In the genomic region with DNA sequence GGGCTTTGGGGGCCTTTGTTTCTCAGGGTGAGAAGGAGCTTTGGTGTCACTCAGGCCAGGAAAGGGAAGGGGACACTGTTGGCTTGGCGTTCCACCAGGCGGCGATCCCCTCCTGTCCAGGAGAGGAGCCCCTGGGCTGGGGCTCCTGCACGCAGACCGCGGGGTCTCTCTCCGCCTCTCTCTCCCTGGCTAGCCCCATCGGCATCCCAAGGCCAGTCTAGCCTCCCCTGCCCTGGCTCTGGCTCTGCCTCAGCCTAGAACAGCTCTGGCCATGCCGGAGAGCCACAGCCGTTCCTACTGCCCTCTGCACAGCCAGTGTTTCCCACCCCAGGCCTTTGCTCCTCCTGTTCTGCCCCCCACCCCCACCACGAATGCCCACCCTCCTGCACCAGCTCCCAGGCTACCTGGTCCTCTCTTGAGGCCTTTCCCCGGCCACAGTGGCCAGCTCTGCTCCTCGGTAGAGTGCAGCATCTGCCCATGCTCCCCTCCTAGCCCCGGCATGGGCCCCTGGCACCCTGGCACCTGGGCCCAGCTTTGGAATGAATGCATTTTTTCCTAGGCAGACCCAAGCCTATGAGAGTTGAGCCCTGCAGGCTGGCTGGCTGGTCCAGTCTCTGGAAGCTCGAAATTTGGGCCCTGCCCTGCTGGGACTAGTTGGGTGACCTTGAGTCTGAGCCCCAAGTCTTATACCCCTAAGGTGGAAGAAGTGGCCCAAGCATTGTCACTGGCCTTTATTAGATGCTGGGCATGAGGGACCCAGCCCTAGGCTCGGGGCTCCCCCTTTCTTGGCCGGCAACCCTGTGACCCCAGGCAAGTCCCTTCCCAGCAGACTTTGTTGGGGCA, we compare ENCODE assay signal across 11 cellular contexts. TPM values are rescaled to one million over a fixed set of nuclear protein-coding genes. Genes with fewer than 3 reads are reported as not detected.
DNase-seq lines count a peak whose midpoint lies in the region; ATAC-seq and TF ChIP-seq lines count a peak whose summit lies in the region.
"Had no signal": no experiment of that assay in that cellular context is flagged by ENCODE, and none has a peak within 500 bp of the region (broad histone marks: within the 10 kb centered on the region; RNA-seq: fewer than 3 reads in every experiment).

No MANE protein-coding gene starts in this region.

- H2BK12ac ChIP-seq in H9 (ENCODE audit: insufficient read length, low read depth, low read length): no peak overlapping the region

- H3K4me3 Mint-ChIP-seq in H9 (peak overlapping the region; percentile 21 to 60; a peak in 4 of 5 replicates), CD14-positive monocyte (peak overlapping the region in 1 of 2 donors; percentile 51)
- peak overlapping the region in 7 of 10 donors; percentile 15 to 72 (median 41) for H3K4me3 Mint-ChIP-seq in naive thymus-derived CD8-positive, alpha-beta T cell
- peak overlapping the region in 1 of 2 donors; percentile 44 for H3K4me3 Mint-ChIP-seq in stimulated activated naive B cell treated with anti-CD40 and anti-IgM and Interleukin-4, amounts not matched to agents 10 μg/mL and 1 μg/mL and 100 μg/mL, for 72 hours

- H3K27ac Mint-ChIP-seq in H9 (no peak overlapping the region), CD14-positive monocyte (no peak overlapping the region)
- H3K27ac Mint-ChIP-seq in naive thymus-derived CD8-positive, alpha-beta T cell: peak overlapping the region in 5 of 10 donors; percentile 34 to 66 (median 47)
- no peak overlapping the region for H3K27ac Mint-ChIP-seq in stimulated activated naive B cell treated with anti-CD40 and anti-IgM and Interleukin-4, amounts not matched to agents 10 μg/mL and 1 μg/mL and 100 μg/mL, for 72 hours
- H3K27ac Mint-ChIP-seq: activated naive CD8-positive, alpha-beta T cell treated with anti-CD3 and anti-CD28 coated beads for 36 hours; stimulated activated memory B cell treated with anti-CD40 and anti-IgM and Interleukin-4, amounts not matched to agents 10 μg/mL and 1 μg/mL and 100 μg/mL, for 72 hours had no signal

- no peak overlapping the region for H2BK5ac ChIP-seq in H9 (ENCODE audit: insufficient read length, low read length)

- no peak overlapping the region for H3K14ac ChIP-seq in H9 (ENCODE audit: insufficient read depth, low read length)

- no peak overlapping the region for H2BK15ac ChIP-seq in H9 (ENCODE audit: low read depth, low read length)

- H3K27ac ChIP-seq in H9 (ENCODE audit: insufficient read length, low read depth, low read length) (no peak overlapping the region), mammary epithelial cell (ENCODE audit: insufficient read depth, low read depth, low read length) (no peak overlapping the region)
- H3K27ac ChIP-seq: left lung had no signal

- intact Hi-C loops in mammary epithelial cell (cut with micrococcal nuclease) (loop anchor here (5.0 kb wide), 1 partner anchor 463 kb away; a partner anchor contains a TSS), CD14-positive monocyte (cut with micrococcal nuclease) (loop anchor here (10.0 kb wide), 2 partner anchors 281 to 319 kb away; a partner anchor contains a TSS)

- no peaks in the 10 kb centered on the region for H3K9me3 ChIP-seq in H9 (ENCODE audit: control insufficient read depth, low read depth, low read length)
- H3K9me3 ChIP-seq in mammary epithelial cell (replicated peaks; ENCODE audit: insufficient read depth, low read length): no peaks in the 10 kb centered on the region
- H3K9me3 ChIP-seq: left lung had no signal

- TF ChIP-seq CTCF in BJ (IDR thresholded peaks at IDR 0.05; ENCODE audit: insufficient read depth, low read depth, low read length) (0 out of 2 replicates have a peak, but pooled peaks have one; percentile 2), H9 (conservative IDR thresholded peaks at IDR 0.05) (0 out of 3 replicates have a peak, but pooled peaks have one; percentile 27), mammary epithelial cell (conservative IDR thresholded peaks at IDR 0.05 in 1 of 2, IDR thresholded peaks at IDR 0.05 in 1 of 2; ENCODE audit: extremely low read depth in 1 of 2, insufficient read depth in 1 of 2, low read depth in 1 of 2, low read length in 2 of 2) (no peak), CD14-positive monocyte (IDR thresholded peaks at IDR 0.05) (no peak)

- no peak for ATAC-seq in naive thymus-derived CD8-positive, alpha-beta T cell
- ATAC-seq in stimulated activated naive B cell treated with anti-CD40 and anti-IgM and Interleukin-4, amounts not matched to agents 10 μg/mL and 1 μg/mL and 100 μg/mL, for 72 hours (replicated peaks): no peak
- ATAC-seq: left lung; stimulated activated memory B cell treated with anti-CD40 and anti-IgM and Interleukin-4, amounts not matched to agents 10 μg/mL and 1 μg/mL and 100 μg/mL, for 72 hours had no signal

- no peaks in the 10 kb centered on the region for H3K79me1 ChIP-seq in H9 (ENCODE audit: insufficient read depth, low read depth, low read length, poor library complexity, severe bottlenecking)

- dilution Hi-C loops in mammary epithelial cell (cut with HindIII; ENCODE audit: low sequenced_read_pairs): loop anchor here (5.0 kb wide), 2 partner anchors 57 to 92 kb away; no protein-coding TSS in a partner anchor

- no peaks in the 10 kb centered on the region for H4K20me1 ChIP-seq in H9 (ENCODE audit: control insufficient read depth, insufficient read depth, insufficient read length)
- H4K20me1 ChIP-seq in mammary epithelial cell (ENCODE audit: insufficient read depth, low read length): peaks cover 20% of the 10 kb centered on the region

- H3K4me2 ChIP-seq in H9 (ENCODE audit: insufficient read depth, insufficient read length, low read length): no peak overlapping the region
- H3K4me2 ChIP-seq in mammary epithelial cell (ENCODE audit: insufficient read depth, low read depth, low read length): peak overlapping the region; percentile 98

- peaks cover 21% of the 10 kb centered on the region for H3K36me3 ChIP-seq in BJ (ENCODE audit: control insufficient read depth, insufficient read depth, low read length)
- peaks cover 7% of the 10 kb centered on the region for H3K36me3 ChIP-seq in mammary epithelial cell (ENCODE audit: insufficient read depth, low read length)

- no peak overlapping the region; the same call in 1 of the 2 replicates for H3K4me3 ChIP-seq in BJ (ENCODE audit: low read depth, low read length)
- H3K4me3 ChIP-seq in mammary epithelial cell (replicated peaks in 1 of 3; ENCODE audit: insufficient read depth in 1 of 3, low read depth in 2 of 3, low read length in 3 of 3): peak overlapping the region in 2 of 3 experiments; percentile 2 to 81

- no peaks in the 10 kb centered on the region for H3K27me3 ChIP-seq in BJ (ENCODE audit: control insufficient read depth, insufficient read depth, low read length)
- H3K27me3 ChIP-seq in H9 (ENCODE audit: insufficient read depth, low read length): no peaks in the 10 kb centered on the region
- no peaks in the 10 kb centered on the region for H3K27me3 ChIP-seq in mammary epithelial cell (ENCODE audit: insufficient read depth, low read length)

- H3K18ac ChIP-seq in H9 (ENCODE audit: insufficient read length, low read depth, low read length): no peak overlapping the region

- H4K91ac ChIP-seq in H9 (ENCODE audit: insufficient read length, low read depth, low read length): no peak overlapping the region

- H3K56ac ChIP-seq in H9 (ENCODE audit: insufficient read length, low read depth, low read length): no peak overlapping the region

- H2AK5ac ChIP-seq in H9 (ENCODE audit: insufficient read length, low read length): no peak overlapping the region

- H2BK120ac ChIP-seq in H9 (ENCODE audit: low read depth, low read length, poor library complexity, severe bottlenecking): no peak overlapping the region

- H4K5ac ChIP-seq in H9 (ENCODE audit: insufficient read length, low read depth, low read length): no peak overlapping the region

- H3K4ac ChIP-seq in H9 (ENCODE audit: low read depth, low read length): no peak overlapping the region

- H3K4me1 Mint-ChIP-seq in H9 (peaks cover 7 to 25% of the 10 kb centered on the region in 2 experiments), CD14-positive monocyte (peaks cover 10% of the 10 kb centered on the region)
- H3K4me1 Mint-ChIP-seq in naive thymus-derived CD8-positive, alpha-beta T cell: peaks cover 9 to 14% (median 12%) of the 10 kb centered on the region in 4 donors
- H3K4me1 Mint-ChIP-seq in stimulated activated naive B cell treated with anti-CD40 and anti-IgM and Interleukin-4, amounts not matched to agents 10 μg/mL and 1 μg/mL and 100 μg/mL, for 72 hours: peaks cover 20 to 41% of the 10 kb centered on the region in 2 donors

- DNase-seq in BJ (ENCODE audit: low read depth): no peak
- no peak for DNase-seq in H9
- no peak for DNase-seq in mammary epithelial cell
- no peak for DNase-seq in naive thymus-derived CD8-positive, alpha-beta T cell
- DNase-seq in superior temporal gyrus (ENCODE audit: extremely low spot score): no peak
- DNase-seq in CD14-positive monocyte (ENCODE audit: low spot score): no peak
- no peak for DNase-seq in stimulated activated naive B cell treated with anti-CD40 and anti-IgM and Interleukin-4, amounts not matched to agents 10 μg/mL and 1 μg/mL and 100 μg/mL, for 72 hours
- DNase-seq in NCI-H510A treated with DMSO at 0.1 percent for 48 hours (lab: John Stamatoyannopoulos, UW): no peak
- DNase-seq: activated naive CD8-positive, alpha-beta T cell treated with anti-CD3 and anti-CD28 coated beads for 36 hours had no signal

- peaks cover 4 to 7% (median 5%) of the 10 kb centered on the region in 3 experiments; a peak in 6 of 7 replicates for H3K36me3 Mint-ChIP-seq in H9 (ENCODE audit: insufficient read depth in 1 of 3, low read depth in 3 of 3)
- peaks cover 0 to 2% (median 2%) of the 10 kb centered on the region in 3 donors for H3K36me3 Mint-ChIP-seq in naive thymus-derived CD8-positive, alpha-beta T cell
- peaks cover 0 to 2% of the 10 kb centered on the region in 2 donors for H3K36me3 Mint-ChIP-seq in CD14-positive monocyte
- H3K36me3 Mint-ChIP-seq in stimulated activated naive B cell treated with anti-CD40 and anti-IgM and Interleukin-4, amounts not matched to agents 10 μg/mL and 1 μg/mL and 100 μg/mL, for 72 hours: peaks cover 4 to 11% of the 10 kb centered on the region in 2 donors
- H3K36me3 Mint-ChIP-seq: activated naive CD8-positive, alpha-beta T cell treated with anti-CD3 and anti-CD28 coated beads for 36 hours had no signal

- no peak overlapping the region for H2BK20ac ChIP-seq in H9 (ENCODE audit: low read depth, low read length, poor library complexity, severe bottlenecking)

- no peak overlapping the region for H3T11ph ChIP-seq in H9 (ENCODE audit: low read length)

- no peak overlapping the region for H2AFZ ChIP-seq in H9 (ENCODE audit: low read length)
- H2AFZ ChIP-seq in mammary epithelial cell (ENCODE audit: low read depth, low read length): no peak overlapping the region

- CTCF ChIA-PET in BJ (lab: Yijun Ruan, JAX): interaction anchor here (0.8 to 7.2 kb wide), 8 partner anchors 10 to 563 kb away, joined by 3 to 81 read pairs (median 3); no protein-coding TSS in a partner anchor
- CTCF ChIA-PET in mammary epithelial cell (lab: Charles Lee; ENCODE audit: low non-redundant PET): no interaction called here

- H3K4me1 ChIP-seq in H9 (ENCODE audit: insufficient read depth, low read length) (no peaks in the 10 kb centered on the region), mammary epithelial cell (ENCODE audit: insufficient read depth, low read length) (peaks cover 36% of the 10 kb centered on the region)

- peaks cover 16% of the 10 kb centered on the region for H3K27me3 Mint-ChIP-seq in H9 (ENCODE audit: low read depth)
- H3K27me3 Mint-ChIP-seq in naive thymus-derived CD8-positive, alpha-beta T cell: no peaks in the 10 kb centered on the region
- H3K27me3 Mint-ChIP-seq in CD14-positive monocyte (ENCODE audit: low read depth in 3 of 3): peaks cover 19 to 59% (median 47%) of the 10 kb centered on the region in 3 donors
- H3K27me3 Mint-ChIP-seq in stimulated activated naive B cell treated with anti-CD40 and anti-IgM and Interleukin-4, amounts not matched to agents 10 μg/mL and 1 μg/mL and 100 μg/mL, for 72 hours: peaks cover 3% of the 10 kb centered on the region in 2 donors
- H3K27me3 Mint-ChIP-seq: activated naive CD8-positive, alpha-beta T cell treated with anti-CD3 and anti-CD28 coated beads for 36 hours had no signal

- no CpG with 5 or more reads among the region's 17 CpGs for WGBS in H9 (ENCODE audit: extremely low coverage, insufficient read length, low lambda C conversion rate)
- WGBS in mammary epithelial cell (ENCODE audit: low coverage, missing lambda C conversion rate): 69% methylated on average over 8 of the region's 17 CpGs

- H3K9me3 Mint-ChIP-seq in H9 (no peaks in the 10 kb centered on the region), CD14-positive monocyte (peaks cover 0 to 6% (median 1%) of the 10 kb centered on the region in 7 donors)
- H3K9me3 Mint-ChIP-seq in naive thymus-derived CD8-positive, alpha-beta T cell: no peaks in the 10 kb centered on the region
- no peaks in the 10 kb centered on the region for H3K9me3 Mint-ChIP-seq in stimulated activated naive B cell treated with anti-CD40 and anti-IgM and Interleukin-4, amounts not matched to agents 10 μg/mL and 1 μg/mL and 100 μg/mL, for 72 hours
- H3K9me3 Mint-ChIP-seq: activated naive CD8-positive, alpha-beta T cell treated with anti-CD3 and anti-CD28 coated beads for 36 hours; stimulated activated memory B cell treated with anti-CD40 and anti-IgM and Interleukin-4, amounts not matched to agents 10 μg/mL and 1 μg/mL and 100 μg/mL, for 72 hours had no signal

- H3K23me2 ChIP-seq in H9 (ENCODE audit: insufficient read length, low read depth, low read length, poor library complexity, severe bottlenecking): no peaks in the 10 kb centered on the region

- H3K79me2 ChIP-seq in H9 (ENCODE audit: insufficient read depth, low read length) (peaks cover 6% of the 10 kb centered on the region; the same call in 1 of the 2 replicates), mammary epithelial cell (ENCODE audit: insufficient read depth, low read length) (peaks cover 72% of the 10 kb centered on the region)

- no TSS peak for BruUV-seq in mammary epithelial cell (replicated peaks; lab: Mats Ljungman, UMichigan)

- H3K9ac ChIP-seq in H9 (ENCODE audit: extremely low read depth, insufficient read length, low read length) (no peak overlapping the region), mammary epithelial cell (ENCODE audit: insufficient read depth, low read length) (no peak overlapping the region)

- POLR2A ChIA-PET in BJ (lab: Charles Lee): no interaction called here
- POLR2A ChIA-PET in naive thymus-derived CD8-positive, alpha-beta T cell (lab: Charles Lee): no interaction called here

- H4K8ac ChIP-seq in H9 (replicated peaks; ENCODE audit: insufficient read length, low read depth, low read length): no peak overlapping the region

- in situ Hi-C loops in mammary epithelial cell (cut with MboI; ENCODE audit: low sequenced_read_pairs in 2 of 2): loop anchor here in 1 of 2 donors (10.0 kb wide), 2 partner anchors 231 to 469 kb away; no protein-coding TSS in a partner anchor

- H3K23ac ChIP-seq in H9 (ENCODE audit: insufficient read length, low read depth, low read length): no peak overlapping the region

RNA-seq across cellular contexts. Expression of a gene that starts 2.4 kb away (rescaled TPM):
- polyA plus RNA-seq in BJ (2011; rRNA removed): 34.7 and 57.2 TPM in 2 replicates
- polyA minus RNA-seq in BJ (2011; rRNA and poly(A)+ RNA removed): 48.2 and 67.0 TPM in 2 replicates
- 39.6 and 42.1 TPM in 2 replicates for total RNA-seq in H9 (2021)
- total RNA-seq in mammary epithelial cell: 100 to 1,000 TPM; 104 to 156 TPM
- 82.4 TPM for polyA plus RNA-seq in mammary epithelial cell
- 125 TPM for polyA minus RNA-seq in mammary epithelial cell
- 10 to 100 TPM; 13.9 to 15.8 TPM for total RNA-seq in naive thymus-derived CD8-positive, alpha-beta T cell
- under 1 TPM; 0.20 to 0.59 (median 0.24) TPM for polyA plus RNA-seq in naive thymus-derived CD8-positive, alpha-beta T cell
- not detected for polyA plus RNA-seq in CD14-positive monocyte

Comparison
In these comparisons a context has a peak if more than half of its experiments do, and no peak if none do; other contexts are left out.
1. CTCF ChIP-seq: peak in BJ (single experiment) and H9 (single experiment); none in mammary epithelial cell (0 of 2) and CD14-positive monocyte (single experiment).
2. RNA of a gene that starts 2.4 kb away (polyA plus RNA-seq): 82.4 TPM in mammary epithelial cell (single experiment) and 34.7 to 57.2 TPM in BJ; 0.20 to 0.59 TPM in naive thymus-derived CD8-positive, alpha-beta T cell and not detected in CD14-positive monocyte; every median in the first group is over 10 times any median in the second.